26 cellular contexts compared by ENCODE assay signal in the genomic region with DNA sequence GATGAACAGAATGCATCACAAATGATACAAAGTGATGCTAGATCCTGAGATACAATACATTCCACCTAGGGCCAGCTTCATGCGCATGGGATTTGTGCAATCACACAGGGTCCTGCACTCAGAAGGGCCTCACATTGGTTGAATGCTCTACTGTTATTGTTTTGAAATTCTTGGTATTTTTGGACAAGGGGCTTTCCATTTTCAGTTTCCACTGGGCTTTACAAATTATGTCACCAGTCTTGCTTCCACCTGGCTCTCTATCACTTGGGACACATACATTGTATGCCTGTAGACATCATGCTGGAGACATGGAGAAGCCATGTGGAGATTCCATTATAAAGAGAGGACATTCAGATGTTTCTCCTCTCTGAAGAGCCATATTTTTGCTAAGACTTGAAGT.
"Had no signal": no experiment of that assay in that cellular context is flagged by ENCODE, and none has a peak within 500 bp of the region (broad histone marks: within the 10 kb centered on the region; RNA-seq: fewer than 3 reads in every experiment).

No MANE protein-coding gene starts in this region.

- H3K36me3 ChIP-seq: left lung, stomach, suprapubic skin, tibial nerve, WERI-Rb-1 had no signal

- ATAC-seq: activated CD8-positive, alpha-beta T cell treated with anti-CD3 and anti-CD28 coated beads, Interleukin-2, amount 10 ng/mL, durations not matched to agents 7 days and 5 days; body of pancreas; foreskin keratinocyte; left lung; naive thymus-derived CD4-positive, alpha-beta T cell; sciatic nerve; stimulated activated memory B cell treated with anti-CD40 and anti-IgM and Interleukin-4, amounts not matched to agents 10 μg/mL and 1 μg/mL and 100 μg/mL, for 72 hours had no signal

- H3K4me3 ChIP-seq: body of pancreas, hepatocyte, left lung, lung, stomach, suprapubic skin, tibial nerve had no signal

- H3K9me3 ChIP-seq: suprapubic skin had no signal

- H3K4me1 ChIP-seq: body of pancreas, foreskin keratinocyte, left lung, suprapubic skin, tibial nerve had no signal

- DNase-seq: activated CD4-positive, alpha-beta T cell treated with anti-CD3 and anti-CD28 coated beads, Interleukin-2, amount 10 ng/mL, durations not matched to agents 7 days and 5 days; activated CD4-positive, CD25-positive, alpha-beta regulatory T cell treated with anti-CD3 and anti-CD28 coated beads, Interleukin-2, amount 50 U/mL, for 72 hours; activated CD8-positive, alpha-beta T cell treated with anti-CD3 and anti-CD28 coated beads, Interleukin-2, amount 10 ng/mL, durations not matched to agents 7 days and 5 days; activated gamma-delta T cell treated with Interleukin-2 at 50 U/mL for 16 hours; activated T-cell treated with anti-CD3 and anti-CD28 coated beads, Interleukin-2, amount 50 U/mL, for 1 hour; anterior cingulate cortex; body of pancreas; caudate nucleus; dermis blood vessel endothelial cell; effector CD8-positive, alpha-beta T cell; foreskin keratinocyte; immature natural killer cell; left lung; naive thymus-derived CD4-positive, alpha-beta T cell; occipital lobe; posterior cingulate gyrus; small intestine; stimulated activated CD4-positive, alpha-beta T cell treated with anti-CD3 and anti-CD28 coated beads, Interleukin-2, amount 100 ng/mL, for 24 hours; stomach; WERI-Rb-1 had no signal

- H3K27ac ChIP-seq: body of pancreas, foreskin keratinocyte, hepatocyte, left lung, stomach, suprapubic skin, tibial nerve, WERI-Rb-1 had no signal

- H3K27me3 ChIP-seq: body of pancreas, hepatocyte, left lung, stomach, suprapubic skin, tibial nerve had no signal
